Comparison of ENCODE assay signal across 28 cellular contexts in the genomic region with DNA sequence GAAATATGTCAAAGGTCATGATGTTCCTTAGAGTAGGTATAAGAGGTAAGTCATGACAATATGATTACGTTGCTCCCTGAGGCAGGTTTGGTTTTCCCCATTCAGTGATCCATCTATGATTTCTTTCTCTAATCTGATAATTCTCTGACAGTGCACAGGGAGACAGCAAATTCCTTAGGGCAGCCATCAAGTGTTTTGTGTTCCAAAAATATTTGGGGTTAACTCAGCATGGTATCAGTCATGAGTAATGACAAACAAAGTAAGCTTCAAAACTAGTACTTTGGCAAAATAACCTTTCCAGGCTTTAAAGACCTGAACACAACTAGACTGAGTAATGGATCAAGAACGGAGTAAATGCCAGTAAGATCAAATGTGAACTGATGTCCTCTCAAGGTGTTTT. TPM values are rescaled to one million over a fixed set of nuclear protein-coding genes. Genes with fewer than 3 reads are reported as not detected.
A peak's percentile ranks its signal among the peaks of the same experiment; 100 is the strongest.
DNase-seq lines count a peak whose midpoint lies in the region; ATAC-seq, FAIRE-seq and TF ChIP-seq lines count a peak whose summit lies in the region.
"Had no signal": no experiment of that assay in that cellular context is flagged by ENCODE, and none has a peak within 500 bp of the region (broad histone marks: within the 10 kb centered on the region; RNA-seq: fewer than 3 reads in every experiment).

No MANE protein-coding gene starts in this region.

- H3K9me3 ChIP-seq in A549 = no peaks in the 10 kb centered on the region
- no peaks in the 10 kb centered on the region for H3K9me3 ChIP-seq in tibial artery
- H3K9me3 ChIP-seq: Caco-2, MG63 had no signal

- peaks cover 0 to 10% of the 10 kb centered on the region in 2 donors for H3K27me3 ChIP-seq in tibial artery
- H3K27me3 ChIP-seq: BLaER1 treated with 17β-estradiol and CSF1 and Interleukin-3, amounts not matched to agents 10 nM and 100 nM; MG63 had no signal

- H3K27ac ChIP-seq in A549 (no peak overlapping the region), tibial artery (no peak overlapping the region)
- H3K27ac ChIP-seq: BLaER1 treated with 17β-estradiol and CSF1 and Interleukin-3, amounts not matched to agents 10 nM and 100 nM; RWPE1; SK-N-MC had no signal

- peak; percentile 18 for FAIRE-seq in A549 (lab: Jason Lieb, UNC)
- FAIRE-seq: A204.1, G401.6, GM19239, H1 had no signal

- no peaks in the 10 kb centered on the region for H3K36me3 ChIP-seq in tibial artery
- H3K36me3 ChIP-seq: BLaER1 treated with 17β-estradiol and CSF1 and Interleukin-3, amounts not matched to agents 10 nM and 100 nM; MG63 had no signal

- TF ChIP-seq RAD21 in A549 (conservative IDR thresholded peaks at IDR 0.05 in 1 of 2, IDR thresholded peaks at IDR 0.05 in 1 of 2) = no peak

- no peak overlapping the region for H3K4me2 ChIP-seq in A549
- H3K4me2 ChIP-seq: BLaER1 treated with 17β-estradiol and CSF1 and Interleukin-3, amounts not matched to agents 10 nM and 100 nM had no signal

- CTCF ChIA-PET in A549 (lab: Yijun Ruan, JAX) = interaction anchor here (1.1 to 3.3 kb wide), 4 partner anchors 12 to 142 kb away, joined by 3 to 16 read pairs (median 8); no protein-coding TSS in a partner anchor

- TF ChIP-seq POLR2A in A549 (IDR thresholded peaks at IDR 0.05; ENCODE audit: low read length) (no peak), lower leg skin (IDR thresholded peaks at IDR 0.05) (no peak)

- no peak for ATAC-seq in A549

- H3K4me3 ChIP-seq in A549 (no peak overlapping the region), epithelial cell of esophagus (ENCODE audit: low read length) (no peak overlapping the region), tibial artery (no peak overlapping the region), lower leg skin (ENCODE audit: low read depth, poor library complexity, severe bottlenecking) (no peak overlapping the region)
- H3K4me3 ChIP-seq: BLaER1 treated with 17β-estradiol and CSF1 and Interleukin-3, amounts not matched to agents 10 nM and 100 nM; MG63; SK-N-MC had no signal

- intact Hi-C loops in tibial artery (cut with DNase I; ENCODE audit: low total_unique reads) = no loop called here
- intact Hi-C loops in lower leg skin (cut with DNase I; ENCODE audit: low total_unique reads) = no loop called here

- no peak for TF ChIP-seq EP300 in A549 (IDR thresholded peaks at IDR 0.05)

- 77% methylated on average over 2 of the region's 2 CpGs for WGBS in A549 (ENCODE audit: missing lambda C conversion rate)
- 83 to 85% methylated on average over 2 of the region's 2 CpGs for WGBS in lower leg skin, 2 donors

- TF ChIP-seq CTCF in A549 (IDR thresholded peaks at IDR 0.05) (no peak), epithelial cell of esophagus (IDR thresholded peaks at IDR 0.05; ENCODE audit: insufficient read depth, low read depth, low read length, missing control alignments) (no peak), tibial artery (IDR thresholded peaks at IDR 0.05) (no peak), lower leg skin (IDR thresholded peaks at IDR 0.05) (no peak)

- POLR2A ChIA-PET in A549 (lab: Yijun Ruan, JAX) = no interaction called here

- DNase-seq in A549 (ENCODE audit: low read depth in 1 of 2, low spot score in 1 of 2) = no peak
- DNase-seq in EL = peak; percentile 21
- peak; percentile 88 for DNase-seq in M059J (ENCODE audit: low read depth)
- peak; percentile 9 for DNase-seq in epithelial cell of esophagus (ENCODE audit: low read depth)
- no peak for DNase-seq in activated naive CD4-positive, alpha-beta T cell (lab: John Stamatoyannopoulos, UW)
- DNase-seq in tibial artery = no peak
- no peak for DNase-seq in lower leg skin (ENCODE audit: low spot score in 2 of 2)
- DNase-seq in kidney glomerular epithelial cell (lab: John Stamatoyannopoulos, UW) = no peak
- DNase-seq: Caco-2; CD4-positive, alpha-beta memory T cell; DMS 273 treated with DMSO at 0.1 percent for 48 hours; DMS79 treated with DMSO at 0.1 percent for 48 hours; Karpas-422; MG63; NCI-H1417; NCI-H1694 treated with DMSO at 0.1 percent for 48 hours; NCI-H2081 treated with DMSO at 0.1 percent for 48 hours; NCI-H2171 treated with DMSO at 0.1 percent for 48 hours; NCI-H526; OCI-M1; SHP77 treated with DMSO at 0.1 percent for 48 hours had no signal

- peaks cover 3% of the 10 kb centered on the region; the same call in 2 of the 3 replicates for H3K4me1 ChIP-seq in A549
- H3K4me1 ChIP-seq in tibial artery = no peaks in the 10 kb centered on the region
- H3K4me1 ChIP-seq: Caco-2 had no signal

TF ChIP-seq in A549, 52 proteins besides CTCF, POLR2A, EP300 and RAD21:
- TF ChIP-seq TP53 (CRISPR knock-in tag; IDR thresholded peaks at IDR 0.05) (no peak), HEYL (CRISPR knock-in tag; IDR thresholded peaks at IDR 0.05) (no peak), REST (IDR thresholded peaks at IDR 0.05) (no peak), MYC (IDR thresholded peaks at IDR 0.05; ENCODE audit: borderline replicate concordance, low read length) (no peak), NPAS2 (CRISPR knock-in tag; IDR thresholded peaks at IDR 0.05; ENCODE audit: borderline replicate concordance) (no peak), HDAC2 (IDR thresholded peaks at IDR 0.05) (no peak), ZFP36 (IDR thresholded peaks at IDR 0.05; ENCODE audit: borderline replicate concordance, partially characterized antibody) (no peak), NFE2L2 (conservative IDR thresholded peaks at IDR 0.05; ENCODE audit: low read length) (no peak), HES2 (IDR thresholded peaks at IDR 0.05) (no peak)

RNA-seq across cellular contexts. Expression of gene SPATA31E1, which starts 55.3 kb away (rescaled TPM):
- not detected in 2 replicates for polyA plus RNA-seq in A549 (2011; rRNA removed)
- polyA plus RNA-seq in A549 (2012; cell fraction: cytosol; rRNA removed) = not detected in 2 replicates
- 0.01 TPM in 2 replicates for polyA plus RNA-seq in A549 (2012; cell fraction: nucleus; rRNA removed)
- polyA plus RNA-seq in A549 (2017; fragmentation: RNase III; extraction: RNeasy Plus Mini Kit Qiagen cat#74134 plus additional on column Dnase treatment) = not detected in 3 replicates
- polyA minus RNA-seq in A549 (2011; rRNA and poly(A)+ RNA removed) = not detected in 2 replicates
- not detected in 2 replicates for total RNA-seq in M059J (2014; rRNA removed; shearing (Covaris generic))
- total RNA-seq in lower leg skin = not detected
- total RNA-seq: Caco-2; CD4-positive, alpha-beta memory T cell had no signal
- polyA plus RNA-seq: CD4-positive, alpha-beta memory T cell had no signal

Comparison
In these comparisons a context has a peak if more than half of its experiments do, and no peak if none do; other contexts are left out.
1. DNase-seq: peak in EL (single experiment), M059J (single experiment) and epithelial cell of esophagus (single experiment); none in A549 (0 of 2), activated naive CD4-positive, alpha-beta T cell (0 of 4), tibial artery (0 of 2), lower leg skin (0 of 2) and kidney glomerular epithelial cell (single experiment).